ENCODE assay signal across 8 cellular contexts in genomic region chr12:127125607-127126259, GRCh38.
DNase-seq lines count a peak whose midpoint lies in the region; ATAC-seq, FAIRE-seq and TF ChIP-seq lines count a peak whose summit lies in the region.

No MANE protein-coding gene starts in this region.

- H2AFZ ChIP-seq in GM23248: no peak overlapping the region

- H3K9me2 ChIP-seq in GM23248 (ENCODE audit: insufficient read depth): no peaks in the 10 kb centered on the region

- H4K20me1 ChIP-seq in GM23248 (ENCODE audit: insufficient read depth): no peaks in the 10 kb centered on the region

- TF ChIP-seq EP300 in suprapubic skin (IDR thresholded peaks at IDR 0.05): no peak

- H3F3A ChIP-seq in GM23248 (ENCODE audit: insufficient read depth): peaks cover 16% of the 10 kb centered on the region

- peak; percentile 99 for ATAC-seq in esophagus mucosa

- peak overlapping the region; percentile 28; the same call in 1 of the 2 replicates for H3K9ac ChIP-seq in GM23248

- peak; percentile 55 for FAIRE-seq in GM18507 (lab: Jason Lieb, UNC)

- 34 to 39% methylated on average over 3 of the region's 3 CpGs for WGBS in GM23248 (ENCODE audit: low coverage in 1 of 2, low lambda C conversion rate in 2 of 2, missing lambda C conversion rate in 2 of 2), 2 experiments
- WGBS in suprapubic skin: 27% methylated on average over 3 of the region's 3 CpGs

- H3K27ac ChIP-seq in GM23248 (peak overlapping the region; percentile 56), suprapubic skin (peak overlapping the region; percentile 26), SJCRH30 (no peak overlapping the region)

- no peaks in the 10 kb centered on the region for H3K79me2 ChIP-seq in GM23248 (ENCODE audit: insufficient read depth)

- DNase-seq in GM18507 (ENCODE audit: extremely low spot score, insufficient read length, low read depth): no peak
- DNase-seq in GM23248: peak; percentile 94
- DNase-seq in M059J (ENCODE audit: low read depth): peak; percentile 97
- DNase-seq in suprapubic skin (ENCODE audit: low spot score in 2 of 2): no peak
- DNase-seq in NCI-H187 treated with DMSO at 0.1 percent for 48 hours (lab: John Stamatoyannopoulos, UW): no peak
- DNase-seq in nucleus accumbens (lab: John Stamatoyannopoulos, UW): no peak
- DNase-seq in SJCRH30: no peak

- TF ChIP-seq POLR2A in suprapubic skin (IDR thresholded peaks at IDR 0.05): no peak

- no peak overlapping the region for H3K4me2 ChIP-seq in GM23248 (ENCODE audit: unreplicated experiment)

- H3K4me1 ChIP-seq in GM23248 (ENCODE audit: insufficient read depth): peaks cover 12% of the 10 kb centered on the region
- H3K4me1 ChIP-seq in suprapubic skin: peaks cover 5% of the 10 kb centered on the region
- H3K4me1 ChIP-seq in SJCRH30: no peaks in the 10 kb centered on the region

- H3K36me3 ChIP-seq in GM23248 (ENCODE audit: low read depth) (no peaks in the 10 kb centered on the region), suprapubic skin (no peaks in the 10 kb centered on the region), SJCRH30 (no peaks in the 10 kb centered on the region)

- H3K9me3 ChIP-seq in GM23248 (ENCODE audit: low read depth) (no peaks in the 10 kb centered on the region), suprapubic skin (no peaks in the 10 kb centered on the region), SJCRH30 (replicated peaks) (no peaks in the 10 kb centered on the region)

- H3K4me3 ChIP-seq in GM23248: no peak overlapping the region
- no peak overlapping the region for H3K4me3 ChIP-seq in suprapubic skin
- H3K4me3 ChIP-seq in SJCRH30: no peak overlapping the region

- TF ChIP-seq CTCF in suprapubic skin (IDR thresholded peaks at IDR 0.05): no peak

- no peaks in the 10 kb centered on the region for H3K27me3 ChIP-seq in GM23248 (replicated peaks; ENCODE audit: insufficient read depth)
- H3K27me3 ChIP-seq in suprapubic skin: peaks cover 7% of the 10 kb centered on the region
- no peaks in the 10 kb centered on the region for H3K27me3 ChIP-seq in SJCRH30

- in situ Hi-C loops in GM23248 (cut with MboI): no loop called here

Comparison
In these comparisons a context has a peak if more than half of its experiments do, and no peak if none do; other contexts are left out.
1. DNase-seq: peak in GM23248 (single experiment) and M059J (single experiment); none in GM18507 (single experiment), suprapubic skin (0 of 2), NCI-H187 treated with DMSO at 0.1 percent for 48 hours (single experiment), nucleus accumbens (0 of 56) and SJCRH30 (0 of 2).